In the genomic region with DNA sequence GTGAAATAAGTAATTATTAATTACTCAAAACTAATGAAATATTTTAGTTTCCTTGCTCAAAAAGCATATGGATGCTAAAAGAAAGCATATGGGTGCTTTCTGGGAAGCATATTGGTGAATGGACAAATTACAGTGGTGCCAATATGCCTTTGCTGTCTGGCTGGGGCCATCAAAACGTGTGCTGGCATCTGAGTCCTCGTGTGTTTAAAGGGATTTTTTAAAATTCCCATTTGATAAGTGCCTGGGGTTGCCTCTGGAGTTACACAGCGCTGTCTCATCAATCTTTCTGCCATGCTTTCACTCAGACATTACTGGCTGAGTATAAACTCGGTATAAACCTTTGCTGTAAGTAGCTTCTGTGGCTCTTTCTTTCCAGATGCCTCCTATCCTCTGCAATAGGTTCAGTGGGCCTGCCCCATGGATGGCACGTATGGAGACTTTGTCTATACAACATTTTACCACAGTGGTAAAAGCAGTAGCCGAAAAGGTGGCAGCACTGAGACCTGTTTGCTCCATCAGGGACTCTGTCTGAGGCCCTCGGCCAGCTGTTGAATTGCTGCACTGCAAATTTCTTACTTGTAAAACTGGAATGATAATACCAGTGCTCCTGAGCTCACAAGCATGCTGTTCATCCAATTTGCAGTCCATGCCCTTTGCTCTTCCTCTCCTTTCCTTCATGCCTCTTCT, we compare ENCODE assay signal across 11 cellular contexts.
DNase-seq lines count a peak whose midpoint lies in the region; ATAC-seq, FAIRE-seq and TF ChIP-seq lines count a peak whose summit lies in the region.
"Had no signal": no experiment of that assay in that cellular context is flagged by ENCODE, and none has a peak within 500 bp of the region (broad histone marks: within the 10 kb centered on the region; RNA-seq: fewer than 3 reads in every experiment).

No MANE protein-coding gene starts in this region.

- DNase-seq in AG08395 (ENCODE audit: low spot score) (peak; percentile 9), NCI-H226 (peak; percentile 56), H1 (ENCODE audit: low read depth in 1 of 2, low spot score in 2 of 2) (no peak), NCI-H1436 (lab: John Stamatoyannopoulos, UW) (no peak)
- no peak for DNase-seq in activated CD4-positive, alpha-beta T cell treated with anti-CD3 and anti-CD28 coated beads for 48 hours
- DNase-seq: activated CD8-positive, alpha-beta memory T cell treated with anti-CD3 and anti-CD28 coated beads, Interleukin-2, amount 50 U/mL, for 4 hours; SHP77 had no signal

- H3K4me1 ChIP-seq in H1 (replicated peaks in 1 of 4; ENCODE audit: control insufficient read depth in 3 of 4, insufficient read depth in 4 of 4, low read length in 3 of 4): no peaks in the 10 kb centered on the region

- FAIRE-seq in H1 (lab: Jason Lieb, UNC): no peak
- FAIRE-seq: GM18507 had no signal

- H3K36me3 ChIP-seq in H1 (ENCODE audit: control insufficient read depth in 2 of 4, insufficient read depth in 4 of 4, low read length in 3 of 4): no peaks in the 10 kb centered on the region

- no peak overlapping the region for H4K5ac ChIP-seq in H1 (ENCODE audit: insufficient read length, low read depth, low read length)

- H3K4me3 ChIP-seq in H1 (ENCODE audit: extremely low read depth in 1 of 4, insufficient read depth in 2 of 4, low read depth in 3 of 4, low read length in 4 of 4): no peak overlapping the region

- no peak for TF ChIP-seq POLR2A in H1 (IDR thresholded peaks at IDR 0.05; ENCODE audit: control extremely low read depth in 1 of 2, low read depth in 2 of 2, low read length in 2 of 2)

- no peak overlapping the region for H3K56ac ChIP-seq in H1 (replicated peaks; ENCODE audit: insufficient read length, low read depth, low read length)

- H3K79me1 ChIP-seq in H1 (ENCODE audit: low read depth, low read length): no peaks in the 10 kb centered on the region

- H3K4me3 Mint-ChIP-seq in nephron: no peak overlapping the region

- H3K36me3 Mint-ChIP-seq in nephron (ENCODE audit: low read depth): peaks cover 3% of the 10 kb centered on the region

- POLR2A ChIA-PET in H1 (lab: Charles Lee; ENCODE audit: partially characterized antibody): no interaction called here

- CTCF ChIA-PET in H1 (lab: Charles Lee; ENCODE audit: partially characterized antibody): interaction anchor here (0.7 to 2.3 kb wide), 23 partner anchors 10 to 609 kb away, joined by 3 to 12 read pairs (median 3); no protein-coding TSS in a partner anchor

- H3K4me2 ChIP-seq in H1 (ENCODE audit: insufficient read depth in 1 of 2, low read depth in 2 of 2, low read length in 2 of 2): no peak overlapping the region

- no peak for TF ChIP-seq EP300 in H1 (IDR thresholded peaks at IDR 0.05; ENCODE audit: borderline replicate concordance in 1 of 2, low read depth in 2 of 2, low read length in 2 of 2)

- no peak overlapping the region for H2BK5ac ChIP-seq in H1 (ENCODE audit: low read depth, low read length)

- no peaks in the 10 kb centered on the region for H3K9me3 ChIP-seq in H1 (ENCODE audit: insufficient read depth in 2 of 2, low read depth in 1 of 2, low read length in 1 of 2)

- 82% methylated on average over 7 of the region's 7 CpGs; no CpG with 5 or more reads in 1 of the 2 experiments for WGBS in H1 (ENCODE audit: extremely low coverage in 1 of 2, insufficient coverage in 1 of 2, insufficient read length in 1 of 2, insufficient replicate concordance in 2 of 2, low coverage in 1 of 2, low lambda C conversion rate in 2 of 2, missing lambda C conversion rate in 1 of 2), 2 experiments

- no peak overlapping the region for H3K14ac ChIP-seq in H1 (ENCODE audit: insufficient read length)

- no peak overlapping the region for H2BK120ac ChIP-seq in H1 (replicated peaks; ENCODE audit: low read depth, low read length)

- TF ChIP-seq RAD21 in H1 (IDR thresholded peaks at IDR 0.05 in 1 of 2, conservative IDR thresholded peaks at IDR 0.05 in 1 of 2; ENCODE audit: low read depth in 2 of 2, low read length in 2 of 2): peak in 1 of 2 experiments; percentile 25; a peak in 1 of 4 replicates

- H2BK12ac ChIP-seq in H1 (ENCODE audit: low read depth, low read length): no peak overlapping the region

- no peaks in the 10 kb centered on the region for H3K23me2 ChIP-seq in H1 (ENCODE audit: low read depth, low read length)

- peaks cover 50% of the 10 kb centered on the region for H3K4me1 Mint-ChIP-seq in nephron

- H3K9ac ChIP-seq in H1 (replicated peaks in 1 of 4; ENCODE audit: extremely low read depth in 1 of 4, low read depth in 3 of 4, low read length in 3 of 4): no peak overlapping the region

- H2BK15ac ChIP-seq in H1 (ENCODE audit: low read length): no peak overlapping the region

- H3K27me3 ChIP-seq in H1 (replicated peaks in 1 of 4; ENCODE audit: control insufficient read depth in 3 of 4, extremely low read depth in 1 of 4, insufficient read depth in 3 of 4, low read length in 3 of 4): no peaks in the 10 kb centered on the region

- no peak overlapping the region for H3K18ac ChIP-seq in H1 (ENCODE audit: extremely low read depth, low read length)

- no peak overlapping the region for H4K8ac ChIP-seq in H1 (ENCODE audit: extremely low read depth, insufficient read depth, low read length)

- H4K91ac ChIP-seq in H1 (replicated peaks; ENCODE audit: insufficient read length, low read length): no peak overlapping the region

- no peak overlapping the region for H3K27ac ChIP-seq in H1 (ENCODE audit: low read depth, low read length)

- H2BK20ac ChIP-seq in H1 (ENCODE audit: low read length): no peak overlapping the region

- no peaks in the 10 kb centered on the region for H4K20me1 ChIP-seq in H1 (replicated peaks in 1 of 2; ENCODE audit: control insufficient read depth in 1 of 2, insufficient read depth in 2 of 2, low read length in 2 of 2)

- H2AK5ac ChIP-seq in H1 (ENCODE audit: low read depth, low read length): no peak overlapping the region

- H3K79me2 ChIP-seq in H1 (ENCODE audit: control insufficient read depth in 1 of 2, insufficient read depth in 2 of 2, low read length in 2 of 2): no peaks in the 10 kb centered on the region

- H3K27me3 Mint-ChIP-seq in nephron (ENCODE audit: low read depth): no peaks in the 10 kb centered on the region

- H2AFZ ChIP-seq in H1 (ENCODE audit: low read length): no peak overlapping the region

- H3K27ac Mint-ChIP-seq in nephron: peak overlapping the region; percentile 37 to 87 (median 54)

- ATAC-seq in HG03196 (IDR thresholded peaks at IDR 0.05; ENCODE audit: unreplicated experiment) (no peak), GM21529 (IDR thresholded peaks at IDR 0.05; ENCODE audit: unreplicated experiment) (no peak)

- no peak overlapping the region for H3K4ac ChIP-seq in H1 (replicated peaks; ENCODE audit: insufficient read length, low read depth, low read length)

- TF ChIP-seq CTCF in H1 (IDR thresholded peaks at IDR 0.05; ENCODE audit: control extremely low read depth in 1 of 3, insufficient read depth in 1 of 3, low read depth in 1 of 3, low read length in 3 of 3) (peak in 2 of 3 experiments; percentile 21 to 28; a peak in 1 of 4 replicates), nephron (IDR thresholded peaks at IDR 0.05; ENCODE audit: unreplicated experiment in 3 of 3) (no peak)

- H3K23ac ChIP-seq in H1 (ENCODE audit: insufficient read length): no peak overlapping the region

- no peaks in the 10 kb centered on the region for H3K9me3 Mint-ChIP-seq in nephron

TF ChIP-seq in H1, 55 proteins besides CTCF, POLR2A, EP300 and RAD21:
- no peak for TF ChIP-seq RBBP5 (IDR thresholded peaks at IDR 0.05; ENCODE audit: borderline replicate concordance, low read depth, low read length)

Comparison
In these comparisons a context has a peak if more than half of its experiments do, and no peak if none do; other contexts are left out.
1. DNase-seq: peak in AG08395 (single experiment) and NCI-H226 (single experiment); none in H1 (0 of 2), NCI-H1436 (single experiment) and activated CD4-positive, alpha-beta T cell treated with anti-CD3 and anti-CD28 coated beads for 48 hours (single experiment).
2. CTCF ChIP-seq: peak in H1 (2 of 3); none in nephron (0 of 3).